9 cellular contexts compared by ENCODE assay signal in the genomic region with DNA sequence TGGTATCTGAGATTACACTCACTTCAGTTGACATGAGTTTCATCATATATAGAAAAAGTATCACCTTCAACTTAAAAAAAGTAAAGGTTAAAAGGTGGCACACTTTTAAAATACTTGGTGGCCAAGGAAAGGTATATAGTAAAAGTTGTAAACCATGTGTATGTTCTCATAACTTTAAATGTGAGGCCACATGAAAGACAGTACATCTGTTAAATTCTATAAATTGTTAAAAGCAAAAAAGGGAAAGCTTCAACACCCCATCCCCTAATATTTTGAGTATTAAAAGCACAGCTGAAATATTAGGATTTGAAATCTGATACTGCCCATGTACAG. TPM values are rescaled to one million over a fixed set of nuclear protein-coding genes. Genes with fewer than 3 reads are reported as not detected.
DNase-seq lines count a peak whose midpoint lies in the region; ATAC-seq and TF ChIP-seq lines count a peak whose summit lies in the region.
"Had no signal": no experiment of that assay in that cellular context is flagged by ENCODE, and none has a peak within 500 bp of the region (broad histone marks: within the 10 kb centered on the region; RNA-seq: fewer than 3 reads in every experiment).

No MANE protein-coding gene starts in this region.

- H3K4me2 ChIP-seq in mammary epithelial cell (ENCODE audit: insufficient read depth, low read depth, low read length), result peak overlapping the region; percentile 99

- H3K4me1 ChIP-seq in right atrium auricular region, result peaks cover 0 to 48% of the 10 kb centered on the region in 2 donors
- peaks cover 32% of the 10 kb centered on the region for H3K4me1 ChIP-seq in mammary epithelial cell (ENCODE audit: insufficient read depth, low read length)
- peaks cover 23 to 29% of the 10 kb centered on the region in 2 donors for H3K4me1 ChIP-seq in muscle layer of duodenum (ENCODE audit: control insufficient read depth in 1 of 2, insufficient read depth in 2 of 2, low read length in 2 of 2)

- H3K9me3 ChIP-seq in right atrium auricular region (no peaks in the 10 kb centered on the region), mammary epithelial cell (replicated peaks; ENCODE audit: insufficient read depth, low read length) (no peaks in the 10 kb centered on the region), muscle layer of duodenum (ENCODE audit: control insufficient read depth in 1 of 2, low read length in 2 of 2) (no peaks in the 10 kb centered on the region)

- peaks cover 3% of the 10 kb centered on the region for H4K20me1 ChIP-seq in mammary epithelial cell (ENCODE audit: insufficient read depth, low read length)

- ATAC-seq in left cardiac atrium (no peak), GM18858 (IDR thresholded peaks at IDR 0.05; ENCODE audit: unreplicated experiment) (no peak)

- DNase-seq in right atrium auricular region (ENCODE audit: low spot score) (no peak), left cardiac atrium (no peak), mammary epithelial cell (no peak), cerebellar nuclear complex (lab: John Stamatoyannopoulos, UW) (no peak), OCI-M2 (lab: John Stamatoyannopoulos, UW; ENCODE audit: unreplicated experiment) (no peak)
- DNase-seq in activated effector memory CD4-positive, alpha-beta T cell treated with Interleukin-2 at 50 U/mL for 16 hours, result no peak
- DNase-seq: activated effector memory CD4-positive, alpha-beta T cell treated with anti-CD3 and anti-CD28 coated beads, Interleukin-2, amount 50 U/mL, for 16 hours had no signal

- H3K79me2 ChIP-seq in mammary epithelial cell (ENCODE audit: insufficient read depth, low read length), result peaks cover 86% of the 10 kb centered on the region

- no peak overlapping the region for H2AFZ ChIP-seq in mammary epithelial cell (ENCODE audit: low read depth, low read length)

- TF ChIP-seq CTCF in right atrium auricular region (IDR thresholded peaks at IDR 0.05), result no peak
- no peak for TF ChIP-seq CTCF in mammary epithelial cell (conservative IDR thresholded peaks at IDR 0.05 in 1 of 2, IDR thresholded peaks at IDR 0.05 in 1 of 2; ENCODE audit: extremely low read depth in 1 of 2, insufficient read depth in 1 of 2, low read depth in 1 of 2, low read length in 2 of 2)

- in situ Hi-C loops in mammary epithelial cell (cut with MboI; ENCODE audit: low sequenced_read_pairs in 2 of 2), result loop anchor here (10.0 to 25.0 kb wide), 3 partner anchors 120 to 470 kb away; no protein-coding TSS in a partner anchor

- peak overlapping the region; percentile 98 for H3K9ac ChIP-seq in mammary epithelial cell (ENCODE audit: insufficient read depth, low read length)

- H3K4me3 ChIP-seq in right atrium auricular region (peak overlapping the region; percentile 75 to 83), mammary epithelial cell (replicated peaks in 1 of 3; ENCODE audit: insufficient read depth in 1 of 3, low read depth in 2 of 3, low read length in 3 of 3) (peak overlapping the region; percentile 54 to 93 (median 80)), muscle layer of duodenum (ENCODE audit: low read depth in 1 of 2, low read length in 2 of 2) (peak overlapping the region; percentile 93 to 98)

- H3K36me3 ChIP-seq in right atrium auricular region (peaks cover 32% of the 10 kb centered on the region), mammary epithelial cell (ENCODE audit: insufficient read depth, low read length) (peaks cover 20% of the 10 kb centered on the region), muscle layer of duodenum (ENCODE audit: control insufficient read depth in 1 of 2, insufficient read depth in 2 of 2, low read length in 2 of 2) (peaks cover 22 to 30% of the 10 kb centered on the region in 2 donors)

- peak overlapping the region; percentile 100 for H3K27ac ChIP-seq in right atrium auricular region
- peak overlapping the region; percentile 87 for H3K27ac ChIP-seq in mammary epithelial cell (ENCODE audit: insufficient read depth, low read depth, low read length)
- peak overlapping the region; percentile 100 for H3K27ac ChIP-seq in muscle layer of duodenum (ENCODE audit: low read length)

- CTCF ChIA-PET in mammary epithelial cell (lab: Charles Lee; ENCODE audit: low non-redundant PET), result interaction anchor here (0.6 to 0.7 kb wide), 2 partner anchors 105 to 122 kb away, joined by 3 to 4 read pairs; no protein-coding TSS in a partner anchor

- dilution Hi-C loops in mammary epithelial cell (cut with HindIII; ENCODE audit: low sequenced_read_pairs), result no loop called here

- H3K27me3 ChIP-seq in right atrium auricular region, result no peaks in the 10 kb centered on the region
- H3K27me3 ChIP-seq in mammary epithelial cell (ENCODE audit: insufficient read depth, low read length), result no peaks in the 10 kb centered on the region
- H3K27me3 ChIP-seq in muscle layer of duodenum (ENCODE audit: low read depth, low read length), result no peaks in the 10 kb centered on the region

- intact Hi-C loops in left cardiac atrium (cut with DNase I) (no loop called here), mammary epithelial cell (cut with micrococcal nuclease) (loop anchor here (5.0 to 10.0 kb wide), 2 partner anchors 210 to 492 kb away; no protein-coding TSS in a partner anchor)

- no TSS peak for BruUV-seq in mammary epithelial cell (replicated peaks; lab: Mats Ljungman, UMichigan)

RNA-seq across cellular contexts. Expression of gene IRF2BP2, which starts 5.6 kb away (rescaled TPM):
- total RNA-seq in right atrium auricular region (10 to 100 TPM; 74.5 to 76.3 TPM), left cardiac atrium (100 to 1,000 TPM in 1 of 2 donors, 10 to 100 TPM in 1; 98.0 to 100 TPM), mammary epithelial cell (100 to 1,000 TPM in 1 of 2 donors, 10 to 100 TPM in 1; 75.3 to 109 TPM)
- polyA plus RNA-seq in mammary epithelial cell, result 63.4 TPM
- 33.1 TPM for polyA minus RNA-seq in mammary epithelial cell
